Comparison of ENCODE assay signal across 7 cellular contexts in genomic region chr6:2127484-2127911, GRCh38.
A peak's percentile ranks its signal among the peaks of the same experiment; 100 is the strongest.
DNase-seq lines count a peak whose midpoint lies in the region; ATAC-seq and TF ChIP-seq lines count a peak whose summit lies in the region.

No MANE protein-coding gene starts in this region.

- no peaks in the 10 kb centered on the region for H3K9me2 ChIP-seq in PC-9 (ENCODE audit: insufficient read depth)

- no TSS peak for BruUV-seq in PC-9 (replicated peaks; lab: Mats Ljungman, UMichigan)

- H3K36me3 ChIP-seq in liver (ENCODE audit: control insufficient read depth in 4 of 4, insufficient read depth in 3 of 4, low read depth in 1 of 4, low read length in 3 of 4), result no peaks in the 10 kb centered on the region
- H3K36me3 ChIP-seq in PC-9 (ENCODE audit: low read depth), result no peaks in the 10 kb centered on the region

- H3K36me3 Mint-ChIP-seq in osteocyte (ENCODE audit: unreplicated experiment), result peaks cover 4% of the 10 kb centered on the region

- H3K79me2 ChIP-seq in PC-9 (ENCODE audit: low read depth), result no peaks in the 10 kb centered on the region

- CTCF ChIA-PET in PC-9 (lab: Charles Lee), result no interaction called here

- H3K27me3 ChIP-seq in liver (ENCODE audit: control insufficient read depth in 4 of 4, insufficient read depth in 4 of 4, low read length in 3 of 4) (no peaks in the 10 kb centered on the region), PC-9 (ENCODE audit: insufficient read depth, low read depth) (no peaks in the 10 kb centered on the region)

- intact Hi-C loops in PC-9 (cut with micrococcal nuclease; ENCODE audit: unreplicated experiment), result no loop called here

- ATAC-seq in HG02610 (IDR thresholded peaks at IDR 0.05; ENCODE audit: unreplicated experiment), result peak; percentile 50
- ATAC-seq in stimulated activated naive CD8-positive, alpha-beta T cell treated with anti-CD3 and anti-CD28 coated beads, Interleukin-15, amount 100 ng/mL, for 72 hours, result peak; percentile 98

- H3K4me1 ChIP-seq in liver (ENCODE audit: control insufficient read depth in 4 of 4, insufficient read depth in 4 of 4, low read length in 3 of 4) (peaks cover 0 to 2% (median 0%) of the 10 kb centered on the region in 4 donors), PC-9 (replicated peaks; ENCODE audit: insufficient read depth) (peaks cover 5% of the 10 kb centered on the region)

- H3K4me2 ChIP-seq in PC-9, result no peak overlapping the region

- H3K9me3 ChIP-seq in liver (ENCODE audit: control insufficient read depth in 4 of 4, low read length in 3 of 4) (no peaks in the 10 kb centered on the region), PC-9 (ENCODE audit: insufficient read depth, low read depth) (no peaks in the 10 kb centered on the region)

- WGBS in liver, result 76% methylated on average over 12 of the region's 12 CpGs

- H3K27ac ChIP-seq in liver (ENCODE audit: low read depth in 1 of 2, low read length in 2 of 2) (no peak overlapping the region), PC-9 (no peak overlapping the region)

- no peaks in the 10 kb centered on the region for H4K20me1 ChIP-seq in PC-9 (ENCODE audit: insufficient read depth)

- no peak overlapping the region for H3K4me3 ChIP-seq in liver (ENCODE audit: low read depth in 1 of 3, low read length in 3 of 3)
- no peak overlapping the region for H3K4me3 ChIP-seq in PC-9

- no peak overlapping the region for H3K9ac ChIP-seq in liver (ENCODE audit: low read depth in 1 of 2, low read length in 2 of 2)

- no peak overlapping the region for H2AFZ ChIP-seq in PC-9

- POLR2A ChIA-PET in PC-9 (lab: Charles Lee; ENCODE audit: unreplicated experiment), result no interaction called here

- TF ChIP-seq RAD21 in liver (IDR thresholded peaks at IDR 0.05), result peak in 1 of 2 donors; percentile 9

- H3K4me1 Mint-ChIP-seq in stimulated activated naive CD8-positive, alpha-beta T cell treated with anti-CD3 and anti-CD28 coated beads, Interleukin-15, amount 100 ng/mL, for 72 hours, result peaks cover 62% of the 10 kb centered on the region
- H3K4me1 Mint-ChIP-seq in osteocyte (ENCODE audit: unreplicated experiment), result peaks cover 10% of the 10 kb centered on the region

- H3K9me3 Mint-ChIP-seq in stimulated activated naive CD8-positive, alpha-beta T cell treated with anti-CD3 and anti-CD28 coated beads, Interleukin-15, amount 100 ng/mL, for 72 hours, result no peaks in the 10 kb centered on the region
- H3K9me3 Mint-ChIP-seq in osteocyte (ENCODE audit: unreplicated experiment), result no peaks in the 10 kb centered on the region

- peaks cover 7% of the 10 kb centered on the region for H3K27me3 Mint-ChIP-seq in stimulated activated naive CD8-positive, alpha-beta T cell treated with anti-CD3 and anti-CD28 coated beads, Interleukin-15, amount 100 ng/mL, for 72 hours
- H3K27me3 Mint-ChIP-seq in osteocyte (ENCODE audit: unreplicated experiment), result no peaks in the 10 kb centered on the region

- peak overlapping the region; percentile 45 to 76 for H3K4me3 Mint-ChIP-seq in stimulated activated naive CD8-positive, alpha-beta T cell treated with anti-CD3 and anti-CD28 coated beads, Interleukin-15, amount 100 ng/mL, for 72 hours
- no peak overlapping the region for H3K4me3 Mint-ChIP-seq in osteocyte (ENCODE audit: unreplicated experiment)

- TF ChIP-seq CTCF in liver (IDR thresholded peaks at IDR 0.05; ENCODE audit: low read depth, low read length, missing input control) (no peak), PC-9 (conservative IDR thresholded peaks at IDR 0.05) (no peak), osteocyte (IDR thresholded peaks at IDR 0.05) (no peak)

- DNase-seq in activated CD8-positive, alpha-beta memory T cell treated with anti-CD3 and anti-CD28 coated beads, Interleukin-2, amount 50 U/mL, for 24 hours (ENCODE audit: extremely low read depth), result peak; percentile 14
- DNase-seq in stimulated activated naive CD8-positive, alpha-beta T cell treated with anti-CD3 and anti-CD28 coated beads, Interleukin-15, amount 100 ng/mL, for 72 hours, result peak; percentile 63 to 75
- DNase-seq in PC-9, result no peak
- DNase-seq in osteocyte (ENCODE audit: extremely low spot score, unreplicated experiment), result no peak
- DNase-seq in NCI-H146 treated with DMSO at 0.1 percent for 48 hours (lab: John Stamatoyannopoulos, UW; ENCODE audit: unreplicated experiment), result no peak

- H3F3A ChIP-seq in PC-9 (ENCODE audit: insufficient read depth, low read depth), result peaks cover 4% of the 10 kb centered on the region; the same call in 1 of the 2 replicates

- peak overlapping the region; percentile 87 to 90 for H3K27ac Mint-ChIP-seq in stimulated activated naive CD8-positive, alpha-beta T cell treated with anti-CD3 and anti-CD28 coated beads, Interleukin-15, amount 100 ng/mL, for 72 hours
- H3K27ac Mint-ChIP-seq in osteocyte (ENCODE audit: unreplicated experiment), result no peak overlapping the region

TF ChIP-seq in liver, 16 proteins besides CTCF, POLR2A, EP300 and RAD21:
- TF ChIP-seq FOXA2 (IDR thresholded peaks at IDR 0.05) (no peak), NR2F2 (IDR thresholded peaks at IDR 0.05) (peak; percentile 84), ATF3 (IDR thresholded peaks at IDR 0.05) (no peak), RXRA (IDR thresholded peaks at IDR 0.05) (no peak), JUND (IDR thresholded peaks at IDR 0.05) (no peak), EGR1 (IDR thresholded peaks at IDR 0.05; ENCODE audit: low read depth in 2 of 2) (no peak), SP1 (IDR thresholded peaks at IDR 0.05) (peak; percentile 34)
TF ChIP-seq in liver: peak in this region for 2.

Comparison
In these comparisons a context has a peak if more than half of its experiments do, and no peak if none do; other contexts are left out.
1. DNase-seq: peak in activated CD8-positive, alpha-beta memory T cell treated with anti-CD3 and anti-CD28 coated beads, Interleukin-2, amount 50 U/mL, for 24 hours (single experiment) and stimulated activated naive CD8-positive, alpha-beta T cell treated with anti-CD3 and anti-CD28 coated beads, Interleukin-15, amount 100 ng/mL, for 72 hours (2 of 2); none in PC-9 (0 of 2), osteocyte (single experiment) and NCI-H146 treated with DMSO at 0.1 percent for 48 hours (single experiment).